Comparison of ENCODE assay signal across 9 cellular contexts in the genomic region with DNA sequence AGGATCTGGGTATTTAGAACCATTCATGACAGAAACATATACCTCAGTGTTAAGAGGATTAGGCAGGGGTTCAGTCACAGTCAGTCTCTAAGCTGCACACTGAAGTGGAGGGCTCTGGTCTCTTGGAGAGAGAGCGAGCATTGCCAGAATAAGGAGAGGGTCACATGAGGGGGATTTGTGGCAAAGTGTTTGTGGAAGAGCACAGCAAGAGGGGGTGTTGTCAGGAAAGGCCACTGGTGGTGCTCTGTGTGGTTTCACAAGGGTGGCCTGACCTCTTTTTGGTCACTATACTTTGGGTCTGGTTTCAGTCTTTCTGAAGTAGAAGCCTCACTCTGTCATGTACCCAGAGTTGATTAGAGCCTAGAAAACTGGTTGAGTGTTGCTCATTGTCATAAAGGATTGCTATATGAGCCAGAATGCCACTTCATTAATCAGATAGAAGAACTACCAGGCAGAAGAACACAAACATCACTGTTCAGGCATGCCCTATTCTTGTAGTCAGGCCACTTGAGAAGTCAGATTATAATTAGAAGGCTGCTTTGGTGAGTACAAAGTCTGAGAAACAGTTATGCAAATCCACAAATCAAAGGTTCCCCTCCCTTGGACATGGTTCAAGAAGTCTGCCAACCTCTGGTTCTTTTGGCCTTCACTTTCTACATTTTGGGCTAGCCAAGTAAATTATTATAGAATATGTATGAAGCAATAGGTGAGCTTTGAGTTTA. TPM values are rescaled to one million over a fixed set of nuclear protein-coding genes. Genes with fewer than 3 reads are reported as not detected.
DNase-seq lines count a peak whose midpoint lies in the region; ATAC-seq and TF ChIP-seq lines count a peak whose summit lies in the region.
"Had no signal": no experiment of that assay in that cellular context is flagged by ENCODE, and none has a peak within 500 bp of the region (broad histone marks: within the 10 kb centered on the region; RNA-seq: fewer than 3 reads in every experiment).

No MANE protein-coding gene starts in this region.

- peak; percentile 78 to 86 for DNase-seq in NCI-H524 (lab: John Stamatoyannopoulos, UW)
- peak; percentile 64 for DNase-seq in myocyte (ENCODE audit: low read depth)
- DNase-seq in DMS53 treated with DMSO at 0.1 percent for 48 hours (lab: John Stamatoyannopoulos, UW; ENCODE audit: unreplicated experiment), result no peak
- DNase-seq in retina, result no peak
- DNase-seq in globus pallidus (ENCODE audit: low spot score), result no peak
- DNase-seq in glutamatergic neuron, result no peak
- DNase-seq: activated CD4-positive, CD25-positive, alpha-beta regulatory T cell had no signal

- peak; percentile 93 for ATAC-seq in GM18867 (IDR thresholded peaks at IDR 0.05; ENCODE audit: unreplicated experiment)
- ATAC-seq in HG02623 (IDR thresholded peaks at IDR 0.05; ENCODE audit: unreplicated experiment), result peak; percentile 87

- no peak for TF ChIP-seq CTCF in glutamatergic neuron (IDR thresholded peaks at IDR 0.05; ENCODE audit: partially characterized antibody, unreplicated experiment)

- no peaks in the 10 kb centered on the region for H3K9me3 Mint-ChIP-seq in glutamatergic neuron (ENCODE audit: unreplicated experiment)

- peaks cover 2% of the 10 kb centered on the region for H3K4me1 Mint-ChIP-seq in glutamatergic neuron (ENCODE audit: low read depth, unreplicated experiment)

- H3K27ac Mint-ChIP-seq in glutamatergic neuron (ENCODE audit: unreplicated experiment), result no peak overlapping the region

- no peak overlapping the region for H3K4me3 Mint-ChIP-seq in glutamatergic neuron (ENCODE audit: unreplicated experiment)

- no peaks in the 10 kb centered on the region for H3K36me3 Mint-ChIP-seq in glutamatergic neuron (ENCODE audit: unreplicated experiment)

- H3K27me3 Mint-ChIP-seq in glutamatergic neuron (ENCODE audit: unreplicated experiment), result no peaks in the 10 kb centered on the region

RNA-seq across cellular contexts. Expression of a gene that starts 8.4 kb away (rescaled TPM):
- total RNA-seq in myocyte (44.0 and 55.0 TPM in 2 replicates), glutamatergic neuron (ENCODE audit: unreplicated experiment) (13.7 TPM)
- polyA plus RNA-seq in myocyte (2012), result 25.9 TPM

RNA-seq across cellular contexts. Expression of a gene that starts 30.2 kb away (rescaled TPM):
- total RNA-seq in myocyte (10.6 and 11.8 TPM in 2 replicates), glutamatergic neuron (ENCODE audit: unreplicated experiment) (7.9 TPM)
- 3.8 TPM for polyA plus RNA-seq in myocyte (2012)

RNA-seq across cellular contexts. Expression of a gene that starts 30.6 kb away (rescaled TPM):
- 16.7 and 24.9 TPM in 2 replicates for total RNA-seq in myocyte
- 17.0 TPM for polyA plus RNA-seq in myocyte (2012)
- total RNA-seq in glutamatergic neuron (ENCODE audit: unreplicated experiment), result 66.7 TPM

Comparison
In these comparisons a context has a peak if more than half of its experiments do, and no peak if none do; other contexts are left out.
1. DNase-seq: peak in NCI-H524 (2 of 2) and myocyte (single experiment); none in DMS53 treated with DMSO at 0.1 percent for 48 hours (single experiment), retina (single experiment), globus pallidus (single experiment) and glutamatergic neuron (single experiment).